Comparison of ENCODE assay signal across 21 cellular contexts in the genomic region with DNA sequence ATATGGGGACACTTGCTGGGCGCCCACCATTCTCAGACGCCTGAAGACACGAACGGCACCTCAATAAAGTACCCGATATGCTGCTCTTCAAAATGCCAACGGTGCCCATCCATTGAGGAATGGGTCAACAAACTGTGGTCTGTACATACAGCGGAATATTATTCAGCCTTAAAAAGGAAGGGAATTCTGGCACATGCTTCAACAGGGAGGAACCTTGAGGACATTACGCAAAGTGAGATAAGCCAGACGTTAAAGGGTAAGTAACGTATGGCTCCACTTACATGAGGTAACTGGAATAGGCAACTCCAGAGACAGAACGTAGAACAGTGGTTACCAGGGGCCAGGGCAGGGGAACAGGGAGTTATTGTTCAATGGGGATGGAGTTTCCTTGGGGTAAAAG. TPM values are rescaled to one million over a fixed set of nuclear protein-coding genes. Genes with fewer than 3 reads are reported as not detected.
DNase-seq lines count a peak whose midpoint lies in the region; ATAC-seq and TF ChIP-seq lines count a peak whose summit lies in the region.
"Had no signal": no experiment of that assay in that cellular context is flagged by ENCODE, and none has a peak within 500 bp of the region (broad histone marks: within the 10 kb centered on the region; RNA-seq: fewer than 3 reads in every experiment).

No MANE protein-coding gene starts in this region.

- no peaks in the 10 kb centered on the region for H3K9me3 Mint-ChIP-seq in Caco-2 (ENCODE audit: unreplicated experiment)
- peaks cover 4% of the 10 kb centered on the region; the same call in 1 of the 2 replicates for H3K9me3 Mint-ChIP-seq in WTC11
- H3K9me3 Mint-ChIP-seq: IgD-negative memory B cell had no signal

- H3K27me3 Mint-ChIP-seq in Caco-2 (ENCODE audit: insufficient read depth, unreplicated experiment) (no peaks in the 10 kb centered on the region), WTC11 (ENCODE audit: low read depth) (no peaks in the 10 kb centered on the region)

- WGBS in neuronal stem cell (ENCODE audit: extremely low coverage in 2 of 2, insufficient read length in 2 of 2, insufficient replicate concordance in 1 of 2), 2 donors, result no CpG with 5 or more reads among the region's 11 CpGs

- H2BK12ac ChIP-seq in neuronal stem cell (ENCODE audit: low read length), result no peak overlapping the region

- no peak for DNase-seq in Caco-2
- peak in 1 of 2 experiments; percentile 11 for DNase-seq in HL-60 (ENCODE audit: low read depth in 1 of 2, low spot score in 1 of 2)
- no peak for DNase-seq in WTC11 (ENCODE audit: low spot score)
- no peak for DNase-seq in neuronal stem cell (ENCODE audit: low spot score)
- no peak for DNase-seq in stimulated activated CD8-positive, alpha-beta memory T cell treated with anti-CD3 and anti-CD28 coated beads, Interleukin-4, amount 100 ng/mL, for 48 hours
- no peak for DNase-seq in NCI-H1436 (lab: John Stamatoyannopoulos, UW)
- DNase-seq: EL, GDM1, GOT3, NCI-H1694, NCI-H2029 treated with DMSO at 0.1 percent for 48 hours, NCI-H2227 treated with DMSO at 0.1 percent for 48 hours, NCI-H510A, NCI-H69, PC-3, T-helper 2 cell had no signal

- H3K27me3 ChIP-seq in Caco-2 (replicated peaks; ENCODE audit: control insufficient read depth, insufficient read depth, low read length), result no peaks in the 10 kb centered on the region
- no peaks in the 10 kb centered on the region for H3K27me3 ChIP-seq in HL-60 (ENCODE audit: insufficient read depth, poor library complexity, severe bottlenecking)
- H3K27me3 ChIP-seq in neuronal stem cell (ENCODE audit: control insufficient read depth in 3 of 3, insufficient read depth in 3 of 3, low read depth in 1 of 3, low read length in 3 of 3), result no peaks in the 10 kb centered on the region

- intact Hi-C loops in Caco-2 (cut with micrococcal nuclease; ENCODE audit: unreplicated experiment), result loop anchor here (2.0 kb wide), 1 partner anchor 18 kb away; no protein-coding TSS in a partner anchor

- peaks cover 38% of the 10 kb centered on the region for H3K4me1 Mint-ChIP-seq in Caco-2 (ENCODE audit: low read depth, unreplicated experiment)
- H3K4me1 Mint-ChIP-seq in WTC11, result peaks cover 36% of the 10 kb centered on the region

- no peaks in the 10 kb centered on the region for H3K36me3 ChIP-seq in Caco-2 (ENCODE audit: control insufficient read depth, insufficient read depth, low read length)
- H3K36me3 ChIP-seq in neuronal stem cell (replicated peaks in 1 of 2; ENCODE audit: control insufficient read depth in 2 of 2, insufficient read depth in 2 of 2, low read length in 2 of 2), result peaks cover 0 to 2% of the 10 kb centered on the region in 2 donors
- H3K36me3 ChIP-seq: HAP-1 had no signal

- no peak overlapping the region for H2BK120ac ChIP-seq in neuronal stem cell (ENCODE audit: low read depth, low read length)

- H3K4me1 ChIP-seq in Caco-2 (peaks cover 23% of the 10 kb centered on the region), neuronal stem cell (ENCODE audit: control insufficient read depth in 2 of 2, insufficient read depth in 1 of 2, low read depth in 1 of 2, low read length in 2 of 2) (peaks cover 10 to 20% of the 10 kb centered on the region in 2 donors)

- H3K18ac ChIP-seq in neuronal stem cell (ENCODE audit: low read length), result no peak overlapping the region

- H2BK15ac ChIP-seq in neuronal stem cell (ENCODE audit: low read length), result no peak overlapping the region

- no peak overlapping the region for H4K8ac ChIP-seq in neuronal stem cell (ENCODE audit: low read depth, low read length)

- H3K9me3 ChIP-seq in Caco-2 (no peaks in the 10 kb centered on the region), neuronal stem cell (replicated peaks in 1 of 2; ENCODE audit: control insufficient read depth in 2 of 2, insufficient read depth in 1 of 2, low read depth in 1 of 2, low read length in 2 of 2) (no peaks in the 10 kb centered on the region)
- H3K9me3 ChIP-seq: HAP-1 had no signal

- H3K14ac ChIP-seq in neuronal stem cell (ENCODE audit: low read length), result no peak overlapping the region

- H3K4me2 ChIP-seq in neuronal stem cell (ENCODE audit: insufficient read depth, low read length, poor library complexity, severe bottlenecking), result no peak overlapping the region

- H3K36me3 Mint-ChIP-seq in Caco-2 (ENCODE audit: insufficient read depth, unreplicated experiment) (no peaks in the 10 kb centered on the region), WTC11 (peaks cover 12% of the 10 kb centered on the region)

- H3K27ac ChIP-seq in HL-60 (replicated peaks) (peak overlapping the region; percentile 77), neuronal stem cell (replicated peaks; ENCODE audit: low read length) (no peak overlapping the region)

- peak overlapping the region; percentile 42 for H4K91ac ChIP-seq in neuronal stem cell (ENCODE audit: low read depth, low read length, poor library complexity)

- peaks cover 5% of the 10 kb centered on the region for H3K79me1 ChIP-seq in neuronal stem cell (ENCODE audit: low read depth, low read length)

- no peak overlapping the region for H3K4me3 ChIP-seq in Caco-2 (ENCODE audit: low read depth, low read length)
- H3K4me3 ChIP-seq in HL-60 (replicated peaks; ENCODE audit: insufficient read depth, low read length), result no peak overlapping the region
- no peak overlapping the region for H3K4me3 ChIP-seq in neuronal stem cell (ENCODE audit: low read length in 2 of 2)
- H3K4me3 ChIP-seq: GM12878, HAP-1 had no signal

- no peak overlapping the region for H3K4me3 Mint-ChIP-seq in Caco-2 (ENCODE audit: unreplicated experiment)
- H3K4me3 Mint-ChIP-seq in WTC11, result no peak overlapping the region
- H3K4me3 Mint-ChIP-seq: IgD-negative memory B cell had no signal

- peak overlapping the region; percentile 29 for H3K27ac Mint-ChIP-seq in Caco-2 (ENCODE audit: unreplicated experiment)
- no peak overlapping the region for H3K27ac Mint-ChIP-seq in WTC11
- H3K27ac Mint-ChIP-seq: IgD-negative memory B cell had no signal

- no peak overlapping the region for H3K23ac ChIP-seq in neuronal stem cell (ENCODE audit: low read depth, low read length, poor library complexity)

- no peak for ATAC-seq in WTC11
- ATAC-seq in HG03097 (IDR thresholded peaks at IDR 0.05; ENCODE audit: low FRiP score, unreplicated experiment), result no peak
- ATAC-seq: GM12878, PC-3, SK-N-SH treated with all-trans-retinoic acid at 6 μM for 48 hours had no signal

- CTCF ChIA-PET in Caco-2 (lab: Charles Lee) (interaction anchor here (1.2 kb wide), 1 partner anchor 32 kb away, joined by 6 read pairs; no protein-coding TSS in a partner anchor), WTC11 (lab: Charles Lee) (no interaction called here)

- POLR2A ChIA-PET in Caco-2 (lab: Charles Lee) (interaction anchor here (2.2 kb wide), 1 partner anchor 28 kb away, joined by 44 read pairs; a partner anchor contains a TSS), WTC11 (lab: Charles Lee) (no interaction called here)

- no peak overlapping the region for H3K4ac ChIP-seq in neuronal stem cell (ENCODE audit: low read length)

- H2AFZ ChIP-seq in neuronal stem cell (ENCODE audit: low read length), result no peak overlapping the region

- H3K9ac ChIP-seq in neuronal stem cell (ENCODE audit: low read depth, low read length, poor library complexity), result no peak overlapping the region

- no TSS peak for BruUV-seq in Caco-2 (replicated peaks; lab: Mats Ljungman, UMichigan)

- no peak for TF ChIP-seq CTCF in Caco-2 (IDR thresholded peaks at IDR 0.05; ENCODE audit: insufficient read depth in 1 of 2, low read depth in 1 of 2, low read length in 1 of 2, severe bottlenecking in 1 of 2, unreplicated experiment in 1 of 2)
- TF ChIP-seq CTCF in HL-60 (IDR thresholded peaks at IDR 0.05; ENCODE audit: insufficient read depth, low read length), result no peak
- no peak for TF ChIP-seq CTCF in WTC11 (IDR thresholded peaks at IDR 0.05)

- H2AK5ac ChIP-seq in neuronal stem cell (ENCODE audit: low read depth, low read length), result no peak overlapping the region

- no peak overlapping the region for H2BK5ac ChIP-seq in neuronal stem cell (ENCODE audit: low read length)

TF ChIP-seq in WTC11, 78 proteins besides CTCF, POLR2A, EP300 and RAD21:
- no peak for TF ChIP-seq CREM (CRISPR knock-in tag; IDR thresholded peaks at IDR 0.05)
- TF ChIP-seq ZNF121 (CRISPR knock-in tag; IDR thresholded peaks at IDR 0.05), result 0 out of 2 replicates have a peak, but pooled peaks have one; percentile 13

RNA-seq across cellular contexts. Expression of a gene that starts 28.0 kb away (rescaled TPM):
- total RNA-seq in Caco-2 (2022) (11.8 and 12.0 TPM in 2 replicates), WTC11 (2021) (15.8 to 18.9 TPM (median 17.9 TPM) in 3 replicates)
- 4.6 TPM for polyA plus RNA-seq in neuronal stem cell (2013, experiment 1 of 2)
- polyA plus RNA-seq in neuronal stem cell (2013, experiment 2 of 2), result 4.9 TPM
